ENCODE assay signal across 28 cellular contexts in genomic region chr10:110828525-110828924, GRCh38. TPM values are rescaled to one million over a fixed set of nuclear protein-coding genes. Genes with fewer than 3 reads are reported as not detected.
DNase-seq lines count a peak whose midpoint lies in the region; ATAC-seq and TF ChIP-seq lines count a peak whose summit lies in the region.
"Had no signal": no experiment of that assay in that cellular context is flagged by ENCODE, and none has a peak within 500 bp of the region (broad histone marks: within the 10 kb centered on the region; RNA-seq: fewer than 3 reads in every experiment).

No MANE protein-coding gene starts in this region.

- no peak overlapping the region for H3K4me3 Mint-ChIP-seq in stimulated activated naive CD8-positive, alpha-beta T cell treated with anti-CD3 and anti-CD28 coated beads, Interleukin-15, Interleukin-2, amounts not matched to agents 100 ng/mL and 50 ng/mL, for 24 hours
- H3K4me3 Mint-ChIP-seq: activated CD4-positive, alpha-beta T cell treated with anti-CD3 and anti-CD28 coated beads for 36 hours; activated CD8-positive, alpha-beta T cell treated with anti-CD3 and anti-CD28 coated beads for 36 hours; activated naive CD4-positive, alpha-beta T cell treated with anti-CD3 and anti-CD28 coated beads, Interleukin-2, amount 10 ng/mL, durations not matched to agents 7 days and 5 days; activated T-helper 17 cell treated with anti-CD3 and anti-CD28 coated beads, Interleukin-2, amount 50 U/mL, for 72 hours; B cell; CD4-positive, alpha-beta memory T cell; natural killer cell had no signal

- H3K9me3 ChIP-seq in muscle layer of colon (ENCODE audit: low read length) (no peaks in the 10 kb centered on the region), stomach (no peaks in the 10 kb centered on the region), tibial nerve (no peaks in the 10 kb centered on the region)
- H3K9me3 ChIP-seq: adrenal gland, SJCRH30 had no signal

- H3K4me1 ChIP-seq in muscle layer of colon (ENCODE audit: insufficient read depth, low read length) (peaks cover 66% of the 10 kb centered on the region), stomach (peaks cover 13 to 75% (median 29%) of the 10 kb centered on the region in 4 donors), tibial nerve (peaks cover 0 to 11% (median 0%) of the 10 kb centered on the region in 4 donors)
- H3K4me1 ChIP-seq: adrenal gland, SJCRH30 had no signal

- H3K4me3 ChIP-seq in muscle layer of colon (ENCODE audit: low read depth in 1 of 2, low read length in 2 of 2) (no peak overlapping the region), stomach (no peak overlapping the region), tibial nerve (no peak overlapping the region)
- H3K4me3 ChIP-seq: adrenal gland, GM23248, SJCRH30 had no signal

- H3K36me3 ChIP-seq in muscle layer of colon (ENCODE audit: insufficient read depth, low read length) (no peaks in the 10 kb centered on the region), stomach (no peaks in the 10 kb centered on the region), tibial nerve (no peaks in the 10 kb centered on the region)
- H3K36me3 ChIP-seq: adrenal gland, brain microvascular endothelial cell had no signal

- intact Hi-C loops in stomach (cut with DNase I; ENCODE audit: low total_unique reads) = no loop called here

- no peak for TF ChIP-seq CTCF in stomach (IDR thresholded peaks at IDR 0.05)
- no peak for TF ChIP-seq CTCF in tibial nerve (IDR thresholded peaks at IDR 0.05)

- H3K9ac ChIP-seq in muscle layer of colon (ENCODE audit: low read length) = peak overlapping the region; percentile 29
- H3K9ac ChIP-seq: GM23248 had no signal

- H3K27me3 Mint-ChIP-seq in stimulated activated naive CD8-positive, alpha-beta T cell treated with anti-CD3 and anti-CD28 coated beads, Interleukin-15, Interleukin-2, amounts not matched to agents 100 ng/mL and 50 ng/mL, for 24 hours = no peaks in the 10 kb centered on the region
- H3K27me3 Mint-ChIP-seq: activated CD4-positive, alpha-beta T cell treated with anti-CD3 and anti-CD28 coated beads for 36 hours; activated CD8-positive, alpha-beta T cell treated with anti-CD3 and anti-CD28 coated beads for 36 hours; activated T-helper 17 cell treated with anti-CD3 and anti-CD28 coated beads, Interleukin-2, amount 50 U/mL, for 72 hours; B cell; CD4-positive, alpha-beta memory T cell had no signal

- peak overlapping the region; percentile 21 for H3K27ac Mint-ChIP-seq in stimulated activated naive CD8-positive, alpha-beta T cell treated with anti-CD3 and anti-CD28 coated beads, Interleukin-15, Interleukin-2, amounts not matched to agents 100 ng/mL and 50 ng/mL, for 24 hours
- H3K27ac Mint-ChIP-seq: activated CD4-positive, alpha-beta T cell treated with anti-CD3 and anti-CD28 coated beads for 36 hours; activated CD8-positive, alpha-beta T cell treated with anti-CD3 and anti-CD28 coated beads for 36 hours; activated naive CD4-positive, alpha-beta T cell treated with anti-CD3 and anti-CD28 coated beads, Interleukin-2, amount 10 ng/mL, durations not matched to agents 7 days and 5 days; activated T-helper 17 cell treated with anti-CD3 and anti-CD28 coated beads, Interleukin-2, amount 50 U/mL, for 72 hours; B cell; natural killer cell had no signal

- TF ChIP-seq POLR2A in stomach (IDR thresholded peaks at IDR 0.05) = no peak
- no peak for TF ChIP-seq POLR2A in tibial nerve (IDR thresholded peaks at IDR 0.05)

- H3K4me1 Mint-ChIP-seq in stimulated activated naive CD8-positive, alpha-beta T cell treated with anti-CD3 and anti-CD28 coated beads, Interleukin-15, Interleukin-2, amounts not matched to agents 100 ng/mL and 50 ng/mL, for 24 hours (ENCODE audit: low read depth) = peaks cover 14% of the 10 kb centered on the region
- H3K4me1 Mint-ChIP-seq: activated T-helper 17 cell treated with anti-CD3 and anti-CD28 coated beads, Interleukin-2, amount 50 U/mL, for 72 hours; natural killer cell had no signal

- no peak for TF ChIP-seq EP300 in stomach (IDR thresholded peaks at IDR 0.05)
- no peak for TF ChIP-seq EP300 in tibial nerve (IDR thresholded peaks at IDR 0.05)

- H3K36me3 Mint-ChIP-seq in stimulated activated naive CD8-positive, alpha-beta T cell treated with anti-CD3 and anti-CD28 coated beads, Interleukin-15, Interleukin-2, amounts not matched to agents 100 ng/mL and 50 ng/mL, for 24 hours (ENCODE audit: low read depth) = no peaks in the 10 kb centered on the region
- H3K36me3 Mint-ChIP-seq: activated naive CD4-positive, alpha-beta T cell treated with anti-CD3 and anti-CD28 coated beads, Interleukin-2, amount 10 ng/mL, durations not matched to agents 7 days and 5 days; CD4-positive, alpha-beta memory T cell; natural killer cell had no signal

- no peak for DNase-seq in stimulated activated naive CD8-positive, alpha-beta T cell treated with anti-CD3 and anti-CD28 coated beads, Interleukin-15, Interleukin-2, amounts not matched to agents 100 U/mL and 50 U/mL, for 24 hours
- DNase-seq in stomach (no peak), tibial nerve (ENCODE audit: low spot score in 2 of 2) (no peak), NCI-H2081 treated with DMSO at 0.1 percent for 48 hours (lab: John Stamatoyannopoulos, UW) (no peak)
- DNase-seq: ACHN; activated CD4-positive, alpha-beta T cell treated with anti-CD3 and anti-CD28 coated beads for 36 hours; activated CD8-positive, alpha-beta T cell treated with anti-CD3 and anti-CD28 coated beads for 36 hours; activated naive CD4-positive, alpha-beta T cell treated with anti-CD3 and anti-CD28 coated beads, Interleukin-2, amount 10 ng/mL, durations not matched to agents 7 days and 5 days; adrenal gland; brain microvascular endothelial cell; CD4-positive, alpha-beta memory T cell; GM23248; IMR-90; left colon; natural killer cell; NCI-H146; NCI-H2107; NCI-H748 treated with DMSO at 0.1 percent for 48 hours; retina; SJCRH30; stimulated activated CD4-positive, alpha-beta T cell treated with anti-CD3 and anti-CD28 coated beads, Interleukin-2, amount 100 ng/mL, for 48 hours; SW 1271 had no signal

- peak overlapping the region; percentile 82 for H3K27ac ChIP-seq in muscle layer of colon (ENCODE audit: low read depth, low read length)
- peak overlapping the region in 4 of 5 donors; percentile 48 to 75 (median 68) for H3K27ac ChIP-seq in stomach
- H3K27ac ChIP-seq in tibial nerve = no peak overlapping the region
- H3K27ac ChIP-seq: adrenal gland, brain microvascular endothelial cell, GM23248, SJCRH30, VCaP had no signal

- WGBS in stomach, 5 donors = 46 to 81% (median 61%) methylated on average over 2 of the region's 2 CpGs
- WGBS in tibial nerve, 2 donors = 42 to 79% methylated on average over 2 of the region's 2 CpGs

- H3K9me3 Mint-ChIP-seq in stimulated activated naive CD8-positive, alpha-beta T cell treated with anti-CD3 and anti-CD28 coated beads, Interleukin-15, Interleukin-2, amounts not matched to agents 100 ng/mL and 50 ng/mL, for 24 hours = no peaks in the 10 kb centered on the region
- H3K9me3 Mint-ChIP-seq: activated CD8-positive, alpha-beta T cell treated with anti-CD3 and anti-CD28 coated beads for 36 hours; activated naive CD4-positive, alpha-beta T cell treated with anti-CD3 and anti-CD28 coated beads, Interleukin-2, amount 10 ng/mL, durations not matched to agents 7 days and 5 days; activated T-helper 17 cell treated with anti-CD3 and anti-CD28 coated beads, Interleukin-2, amount 50 U/mL, for 72 hours; CD4-positive, alpha-beta memory T cell; natural killer cell had no signal

- no peak for ATAC-seq in stimulated activated naive CD8-positive, alpha-beta T cell treated with anti-CD3 and anti-CD28 coated beads, Interleukin-15, Interleukin-2, amounts not matched to agents 100 U/mL and 50 U/mL, for 24 hours
- no peak for ATAC-seq in HG02981 (IDR thresholded peaks at IDR 0.05; ENCODE audit: unreplicated experiment)
- ATAC-seq: activated CD4-positive, alpha-beta T cell treated with anti-CD3 and anti-CD28 coated beads for 36 hours; activated CD8-positive, alpha-beta T cell treated with anti-CD3 and anti-CD28 coated beads for 36 hours; activated T-helper 17 cell treated with anti-CD3 and anti-CD28 coated beads, Interleukin-2, amount 50 U/mL, for 72 hours; left colon; natural killer cell had no signal

- H3K27me3 ChIP-seq in muscle layer of colon (ENCODE audit: control insufficient read depth in 1 of 2, insufficient read depth in 2 of 2, low read length in 2 of 2) = no peaks in the 10 kb centered on the region
- H3K27me3 ChIP-seq in stomach = no peaks in the 10 kb centered on the region
- H3K27me3 ChIP-seq in tibial nerve = no peaks in the 10 kb centered on the region
- H3K27me3 ChIP-seq: adrenal gland, brain microvascular endothelial cell, SJCRH30 had no signal

RNA-seq across cellular contexts. Expression of gene PDCD4, which starts 43.2 kb away (rescaled TPM):
- 100 to 1,000 TPM in 3 of 5 donors, 10 to 100 TPM in 2; 39.3 to 605 (median 130) TPM for total RNA-seq in stomach
- polyA plus RNA-seq in stomach = 100 to 1,000 TPM; 111 to 122 (median 115) TPM
- 100 to 1,000 TPM in 1 of 4 donors, 10 to 100 TPM in 3; 68.6 to 109 (median 82.7) TPM for total RNA-seq in tibial nerve

Comparison
In these comparisons a context has a peak if more than half of its experiments do, and no peak if none do; other contexts are left out.
1. H3K27ac ChIP-seq: peak in muscle layer of colon (single experiment) and stomach (4 of 5); none in tibial nerve (0 of 4).